In genomic region chr3:13069495-13069894, GRCh38 we compare ENCODE assay signal across 10 cellular contexts. TPM values are rescaled to one million over a fixed set of nuclear protein-coding genes. Genes with fewer than 3 reads are reported as not detected.
A peak's percentile ranks its signal among the peaks of the same experiment; 100 is the strongest.
DNase-seq lines count a peak whose midpoint lies in the region; ATAC-seq, FAIRE-seq and TF ChIP-seq lines count a peak whose summit lies in the region.
"Had no signal": no experiment of that assay in that cellular context is flagged by ENCODE, and none has a peak within 500 bp of the region (broad histone marks: within the 10 kb centered on the region; RNA-seq: fewer than 3 reads in every experiment).

No MANE protein-coding gene starts in this region.

- H3K36me3 Mint-ChIP-seq in WTC11, result no peaks in the 10 kb centered on the region

- ATAC-seq in GM21423 (IDR thresholded peaks at IDR 0.05; ENCODE audit: unreplicated experiment) (peak; percentile 38), WTC11 (no peak)

- DNase-seq in GDM1 (lab: John Stamatoyannopoulos, UW) (peak; percentile 46), NOMO-1 (lab: John Stamatoyannopoulos, UW; ENCODE audit: unreplicated experiment in 2 of 2) (peak; percentile 70 to 72), frontal cortex (ENCODE audit: low spot score in 2 of 2) (no peak), WTC11 (ENCODE audit: low spot score) (no peak), NCI-H526 treated with DMSO at 0.1 percent for 48 hours (lab: John Stamatoyannopoulos, UW) (no peak), A172 (ENCODE audit: low spot score) (no peak)
- peak; percentile 52 for DNase-seq in central memory CD4-positive, alpha-beta T cell

- no peak for FAIRE-seq in frontal cortex (lab: Jason Lieb, UNC)
- FAIRE-seq: astrocyte had no signal

- peaks cover 9% of the 10 kb centered on the region; the same call in 1 of the 2 replicates for H3K4me1 Mint-ChIP-seq in WTC11

- POLR2A ChIA-PET in WTC11 (lab: Charles Lee), result no interaction called here

- no peak overlapping the region for H3K4me3 Mint-ChIP-seq in WTC11
- H3K4me3 Mint-ChIP-seq: nephron had no signal

- H3K27me3 Mint-ChIP-seq in WTC11 (ENCODE audit: low read depth), result peaks cover 19% of the 10 kb centered on the region

- H3K27ac Mint-ChIP-seq in WTC11, result no peak overlapping the region
- H3K27ac Mint-ChIP-seq: nephron had no signal

- CTCF ChIA-PET in WTC11 (lab: Charles Lee), result interaction anchor here (1.0 to 1.9 kb wide), 2 partner anchors 22 to 74 kb away, joined by 3 to 7 read pairs; no protein-coding TSS in a partner anchor

- no peak for TF ChIP-seq CTCF in WTC11 (IDR thresholded peaks at IDR 0.05)

- H3K9me3 Mint-ChIP-seq in WTC11, result no peaks in the 10 kb centered on the region
- H3K9me3 Mint-ChIP-seq: nephron had no signal

TF ChIP-seq in WTC11, 78 proteins besides CTCF, POLR2A, EP300 and RAD21:
- TF ChIP-seq SOX15 (CRISPR knock-in tag; IDR thresholded peaks at IDR 0.05) (no peak), TEAD1 (CRISPR knock-in tag; IDR thresholded peaks at IDR 0.05) (no peak), E2F4 (CRISPR knock-in tag; IDR thresholded peaks at IDR 0.05; ENCODE audit: borderline replicate concordance, low read depth) (no peak), FOXK1 (CRISPR knock-in tag; IDR thresholded peaks at IDR 0.05) (no peak), ZNF423 (CRISPR knock-in tag; IDR thresholded peaks at IDR 0.05) (no peak), TP53 (CRISPR knock-in tag; IDR thresholded peaks at IDR 0.05) (no peak), ETV6 (CRISPR knock-in tag; IDR thresholded peaks at IDR 0.05) (no peak), GABPB1 (CRISPR knock-in tag; IDR thresholded peaks at IDR 0.05) (no peak), CBFB (CRISPR knock-in tag; IDR thresholded peaks at IDR 0.05; ENCODE audit: low read depth) (no peak), ZNF425 (CRISPR knock-in tag; conservative IDR thresholded peaks at IDR 0.05) (no peak), OVOL2 (CRISPR knock-in tag; IDR thresholded peaks at IDR 0.05; ENCODE audit: borderline replicate concordance) (no peak), USF1 (CRISPR knock-in tag; IDR thresholded peaks at IDR 0.05) (no peak), ESRRA (CRISPR knock-in tag; IDR thresholded peaks at IDR 0.05; ENCODE audit: borderline replicate concordance) (no peak), ZNF416 (CRISPR knock-in tag; IDR thresholded peaks at IDR 0.05) (no peak), FOXJ3 (CRISPR knock-in tag; IDR thresholded peaks at IDR 0.05; ENCODE audit: borderline replicate concordance) (no peak), ZNF281 (CRISPR knock-in tag; IDR thresholded peaks at IDR 0.05) (no peak), CDX4 (CRISPR knock-in tag; IDR thresholded peaks at IDR 0.05; ENCODE audit: borderline replicate concordance) (no peak), FOXP4 (CRISPR knock-in tag; IDR thresholded peaks at IDR 0.05) (no peak), ZNF396 (CRISPR knock-in tag; IDR thresholded peaks at IDR 0.05; ENCODE audit: borderline replicate concordance) (no peak)

RNA-seq across cellular contexts. Expression of gene IQSEC1, which starts 3.7 kb away (rescaled TPM):
- total RNA-seq in frontal cortex, result 14.3 TPM
- 35.0 to 37.2 TPM (median 36.4 TPM) in 3 replicates for total RNA-seq in WTC11 (2021)
- total RNA-seq in A172 (2014; rRNA removed; shearing (Covaris generic)), result 22.5 and 25.8 TPM in 2 replicates

Comparison
In these comparisons a context has a peak if more than half of its experiments do, and no peak if none do; other contexts are left out.
1. DNase-seq: peak in GDM1 (single experiment), NOMO-1 (2 of 2) and central memory CD4-positive, alpha-beta T cell (single experiment); none in frontal cortex (0 of 2), WTC11 (single experiment), NCI-H526 treated with DMSO at 0.1 percent for 48 hours (single experiment) and A172 (single experiment).